Comparison of ENCODE assay signal across 8 cellular contexts in the genomic region with DNA sequence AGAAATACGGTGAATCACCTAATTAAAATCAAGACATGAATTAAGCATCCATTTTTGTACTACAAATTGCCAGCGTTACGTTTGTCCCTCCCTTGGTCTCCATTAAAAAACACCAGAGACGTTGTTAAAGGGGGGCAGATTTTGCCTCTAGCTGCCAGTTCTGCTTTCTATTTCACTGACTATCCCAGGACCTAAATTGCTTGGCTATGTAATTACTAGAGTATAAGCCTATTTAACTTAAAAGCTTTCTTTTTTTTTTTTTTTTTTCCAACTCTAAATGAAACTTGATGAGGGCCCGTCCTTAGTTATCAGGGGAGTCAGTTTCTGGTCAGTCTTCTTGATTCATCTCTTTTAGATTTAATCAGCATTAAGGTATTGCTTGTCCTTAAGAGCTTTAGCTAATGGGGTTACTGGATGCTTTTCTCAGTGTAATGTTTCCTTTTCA. TPM values are rescaled to one million over a fixed set of nuclear protein-coding genes. Genes with fewer than 3 reads are reported as not detected.
A peak's percentile ranks its signal among the peaks of the same experiment; 100 is the strongest.
DNase-seq lines count a peak whose midpoint lies in the region; ATAC-seq and TF ChIP-seq lines count a peak whose summit lies in the region.

No MANE protein-coding gene starts in this region.

- DNase-seq in ELF-1 (ENCODE audit: low read depth, low spot score), result peak; percentile 18
- DNase-seq in inferior parietal cortex (ENCODE audit: extremely low spot score), result peak; percentile 47
- no peak for DNase-seq in stomach
- no peak for DNase-seq in HK-2 (ENCODE audit: unreplicated experiment)

- no peaks in the 10 kb centered on the region for H3F3A ChIP-seq in Loucy (ENCODE audit: low read depth)

- H3K27me3 ChIP-seq in Loucy (ENCODE audit: insufficient read depth, low read length, poor library complexity, severe bottlenecking), result no peaks in the 10 kb centered on the region
- H3K27me3 ChIP-seq in stomach, result no peaks in the 10 kb centered on the region

- no peak for TF ChIP-seq EP300 in stomach (IDR thresholded peaks at IDR 0.05)

- peak overlapping the region; percentile 89 for H3K4me2 ChIP-seq in Loucy (ENCODE audit: low read depth, low read length, poor library complexity, severe bottlenecking)

- peaks cover 5% of the 10 kb centered on the region for H4K20me1 ChIP-seq in Loucy (ENCODE audit: insufficient read depth, low read length, poor library complexity, severe bottlenecking)

- ATAC-seq in GM19463 (IDR thresholded peaks at IDR 0.05; ENCODE audit: unreplicated experiment) (no peak), HG03045 (IDR thresholded peaks at IDR 0.05; ENCODE audit: unreplicated experiment) (no peak)

- WGBS in adipose tissue, 3 donors, result 0 to 1% (median 1%) methylated on average over 5 of the region's 5 CpGs
- WGBS in stomach, 5 donors, result 0 to 2% (median 1%) methylated on average over 5 of the region's 5 CpGs

- H3K9me3 ChIP-seq in Loucy (ENCODE audit: insufficient read depth, low read depth, low read length), result no peaks in the 10 kb centered on the region
- H3K9me3 ChIP-seq in stomach, result no peaks in the 10 kb centered on the region

- peak overlapping the region; percentile 79 for H3K9ac ChIP-seq in Loucy (ENCODE audit: low read depth, low read length, poor library complexity, severe bottlenecking)

- H3K79me2 ChIP-seq in Loucy (ENCODE audit: insufficient read depth, low read length), result peaks cover 33% of the 10 kb centered on the region

- peak overlapping the region; percentile 79 for H3K27ac ChIP-seq in adipose tissue (ENCODE audit: low read depth, low read length)
- H3K27ac ChIP-seq in stomach, result peak overlapping the region; percentile 96 to 99 (median 98)

- H2AFZ ChIP-seq in Loucy (ENCODE audit: low read length), result peak overlapping the region; percentile 54; the same call in 1 of the 2 replicates

- TF ChIP-seq POLR2A in stomach (IDR thresholded peaks at IDR 0.05), result no peak

- H3K4me1 ChIP-seq in Loucy (ENCODE audit: insufficient read depth, low read length, poor library complexity, severe bottlenecking) (peaks cover 13% of the 10 kb centered on the region), stomach (peaks cover 19 to 46% (median 38%) of the 10 kb centered on the region in 4 donors)

- H3K4me3 ChIP-seq in Loucy (ENCODE audit: low read length, poor library complexity, severe bottlenecking) (peak overlapping the region; percentile 78), stomach (peak overlapping the region; percentile 78 to 88 (median 81))

- intact Hi-C loops in stomach (cut with DNase I; ENCODE audit: low total_unique reads), result no loop called here

- no peaks in the 10 kb centered on the region for H3K9me2 ChIP-seq in Loucy (replicated peaks; ENCODE audit: low read depth, low read length)

- TF ChIP-seq CTCF in Loucy (conservative IDR thresholded peaks at IDR 0.05; ENCODE audit: low read length) (no peak), stomach (IDR thresholded peaks at IDR 0.05) (no peak)

- H3K36me3 ChIP-seq in Loucy (ENCODE audit: insufficient read depth, low read length), result no peaks in the 10 kb centered on the region
- H3K36me3 ChIP-seq in stomach, result no peaks in the 10 kb centered on the region

RNA-seq across cellular contexts. Expression of a gene that starts 1.1 kb away (rescaled TPM):
- polyA plus RNA-seq in adipose tissue (10 to 100 TPM; 19.4 to 75.6 (median 65.6) TPM), stomach (10 to 100 TPM; 68.2 to 96.4 (median 89.5) TPM)
- total RNA-seq in stomach, result 100 to 1,000 TPM in 1 of 5 donors, 10 to 100 TPM in 4; 30.7 to 120 (median 76.0) TPM

Comparison
In these comparisons a context has a peak if more than half of its experiments do, and no peak if none do; other contexts are left out.
1. DNase-seq: peak in ELF-1 (single experiment) and inferior parietal cortex (single experiment); none in stomach (single experiment) and HK-2 (single experiment).